9 cellular contexts compared by ENCODE assay signal in the genomic region with DNA sequence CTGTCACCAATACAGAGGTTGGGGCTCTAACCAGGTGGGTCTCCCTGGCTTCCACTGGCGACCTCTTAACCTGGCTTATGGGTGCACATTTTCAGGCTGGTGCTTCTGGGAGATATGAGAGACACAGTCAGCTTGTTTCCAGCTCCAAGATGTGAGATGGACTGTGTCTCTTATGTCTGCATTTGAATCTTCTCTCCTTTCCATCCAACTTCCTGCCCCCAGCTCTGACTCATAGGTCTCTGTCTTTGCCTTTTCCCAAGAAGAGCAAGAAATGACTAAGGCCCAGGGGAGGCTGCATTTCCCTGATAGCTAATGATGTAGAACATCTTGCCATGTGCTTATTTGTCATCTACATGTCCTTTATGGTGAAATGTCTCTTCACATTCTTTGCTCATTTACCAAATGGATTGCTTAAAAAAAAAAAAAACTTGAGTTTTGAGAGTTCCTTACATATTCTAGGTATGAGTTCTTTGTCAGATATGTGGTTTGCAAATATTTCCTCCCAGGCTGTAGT. TPM values are rescaled to one million over a fixed set of nuclear protein-coding genes. Genes with fewer than 3 reads are reported as not detected.
DNase-seq lines count a peak whose midpoint lies in the region; ATAC-seq and TF ChIP-seq lines count a peak whose summit lies in the region.
"Had no signal": no experiment of that assay in that cellular context is flagged by ENCODE, and none has a peak within 500 bp of the region (broad histone marks: within the 10 kb centered on the region; RNA-seq: fewer than 3 reads in every experiment).

No MANE protein-coding gene starts in this region.

- H3K36me3 ChIP-seq in ACC112 (ENCODE audit: insufficient read depth, low read length) = 0 out of 2 replicates have a peak, but pooled peaks cover under 1% of the 10 kb centered on the region
- no peaks in the 10 kb centered on the region for H3K36me3 ChIP-seq in mucosa of descending colon (ENCODE audit: low read depth)

- H3K4me1 Mint-ChIP-seq in activated T-cell treated with anti-CD3 and anti-CD28 coated beads, Interleukin-2, amount 50 U/mL, for 24 hours (ENCODE audit: low read depth) = peaks cover 50% of the 10 kb centered on the region

- ATAC-seq in GM18511 (IDR thresholded peaks at IDR 0.05; ENCODE audit: unreplicated experiment) = no peak
- ATAC-seq in left colon = no peak
- ATAC-seq in mucosa of descending colon = no peak
- ATAC-seq: right cardiac atrium had no signal

- DNase-seq in HS-5 (ENCODE audit: low read depth) (peak; percentile 87), islet precursor cell (peak; percentile 75), left colon (no peak), mucosa of descending colon (no peak), NCI-H2171 treated with DMSO at 0.1 percent for 48 hours (lab: John Stamatoyannopoulos, UW) (no peak)
- DNase-seq in activated T-cell treated with anti-CD3 and anti-CD28 coated beads, Interleukin-2, amount 50 U/mL, for 24 hours = peak; percentile 54
- DNase-seq: right cardiac atrium had no signal

- no peak for TF ChIP-seq CTCF in mucosa of descending colon (IDR thresholded peaks at IDR 0.05)

- H3K9me3 ChIP-seq in mucosa of descending colon = no peaks in the 10 kb centered on the region

- peak overlapping the region; percentile 95 for H3K27ac Mint-ChIP-seq in activated T-cell treated with anti-CD3 and anti-CD28 coated beads, Interleukin-2, amount 50 U/mL, for 24 hours

- H3K4me3 Mint-ChIP-seq in activated T-cell treated with anti-CD3 and anti-CD28 coated beads, Interleukin-2, amount 50 U/mL, for 24 hours = peak overlapping the region; percentile 39

- H3K4me3 ChIP-seq in ACC112 (ENCODE audit: low read depth, low read length) (no peak overlapping the region), mucosa of descending colon (no peak overlapping the region)

- H3K27me3 Mint-ChIP-seq in activated T-cell treated with anti-CD3 and anti-CD28 coated beads, Interleukin-2, amount 50 U/mL, for 24 hours = peaks cover 22% of the 10 kb centered on the region

- H3K4me1 ChIP-seq in ACC112 (ENCODE audit: control insufficient read depth, insufficient read depth, low read length, unreplicated experiment) (peaks cover 32% of the 10 kb centered on the region), mucosa of descending colon (ENCODE audit: low read depth) (no peaks in the 10 kb centered on the region)

- H3K79me2 ChIP-seq in ACC112 (ENCODE audit: control insufficient read depth, insufficient read depth, low read length, unreplicated experiment) = peaks cover 6% of the 10 kb centered on the region

- peak overlapping the region; percentile 96 for H3K27ac ChIP-seq in ACC112 (ENCODE audit: low read depth, low read length)

- no peak overlapping the region for H2AFZ ChIP-seq in ACC112 (ENCODE audit: low read length, unreplicated experiment)

- no peaks in the 10 kb centered on the region for H3K27me3 ChIP-seq in ACC112 (ENCODE audit: insufficient read depth, low read length)

- H3K36me3 Mint-ChIP-seq in activated T-cell treated with anti-CD3 and anti-CD28 coated beads, Interleukin-2, amount 50 U/mL, for 24 hours (ENCODE audit: low read depth) = peaks cover 36% of the 10 kb centered on the region

- H3K9me3 Mint-ChIP-seq in activated T-cell treated with anti-CD3 and anti-CD28 coated beads, Interleukin-2, amount 50 U/mL, for 24 hours = peaks cover 3% of the 10 kb centered on the region

- intact Hi-C loops in left colon (cut with DNase I, micrococcal nuclease) = no loop called here
- intact Hi-C loops in mucosa of descending colon (cut with DNase I, micrococcal nuclease) = no loop called here

RNA-seq across cellular contexts. Expression of gene UXT, which starts 3.2 kb away (rescaled TPM):
- total RNA-seq in left colon = 100 to 1,000 TPM; 109 to 111 TPM
- 100 to 1,000 TPM in 1 of 3 donors, 10 to 100 TPM in 2; 83.1 to 109 (median 96.7) TPM for total RNA-seq in mucosa of descending colon

RNA-seq across cellular contexts. Expression of gene ELK1, which starts 11.8 kb away (rescaled TPM):
- total RNA-seq in left colon (10 to 100 TPM; 23.7 to 26.9 TPM), mucosa of descending colon (10 to 100 TPM; 24.5 to 28.2 (median 25.8) TPM)

RNA-seq across cellular contexts. Expression of gene CFP, which starts 32.5 kb away (rescaled TPM):
- 1 to 10 TPM; 1.2 to 3.5 TPM for total RNA-seq in left colon
- 1 to 10 TPM in 2 of 3 donors, under 1 TPM in 1; 0.96 to 4.0 (median 2.9) TPM for total RNA-seq in mucosa of descending colon

RNA-seq across cellular contexts. Expression of gene SYN1, which starts 42.5 kb away (rescaled TPM):
- total RNA-seq in left colon = under 1 TPM; 0.50 to 0.73 TPM
- 1 to 10 TPM in 2 of 3 donors, under 1 TPM in 1; 0.78 to 4.1 (median 1.6) TPM for total RNA-seq in mucosa of descending colon

Comparison
In these comparisons a context has a peak if more than half of its experiments do, and no peak if none do; other contexts are left out.
1. DNase-seq: peak in HS-5 (single experiment), activated T-cell treated with anti-CD3 and anti-CD28 coated beads, Interleukin-2, amount 50 U/mL, for 24 hours (single experiment) and islet precursor cell (single experiment); none in left colon (0 of 2), mucosa of descending colon (0 of 3) and NCI-H2171 treated with DMSO at 0.1 percent for 48 hours (single experiment).